Comparison of ENCODE assay signal across 8 cellular contexts in genomic region chr13:99894835-99895427, GRCh38.
DNase-seq lines count a peak whose midpoint lies in the region; ATAC-seq and TF ChIP-seq lines count a peak whose summit lies in the region.

No MANE protein-coding gene starts in this region.

- no peaks in the 10 kb centered on the region for H3K36me3 Mint-ChIP-seq in activated CD4-positive, alpha-beta memory T cell treated with anti-CD3 and anti-CD28 coated beads, Interleukin-2, amount 10 ng/mL, durations not matched to agents 7 days and 5 days (ENCODE audit: low read depth)
- peaks cover 4% of the 10 kb centered on the region for H3K36me3 Mint-ChIP-seq in glutamatergic neuron (ENCODE audit: unreplicated experiment)

- H3K27ac Mint-ChIP-seq in activated CD4-positive, alpha-beta memory T cell treated with anti-CD3 and anti-CD28 coated beads, Interleukin-2, amount 10 ng/mL, durations not matched to agents 7 days and 5 days = no peak overlapping the region
- H3K27ac Mint-ChIP-seq in glutamatergic neuron (ENCODE audit: unreplicated experiment) = no peak overlapping the region

- peak overlapping the region; percentile 6 for H3K4me3 ChIP-seq in GM12875 (ENCODE audit: low read depth, low read length)
- H3K4me3 ChIP-seq in skeletal muscle tissue (ENCODE audit: low read length in 3 of 3) = peak overlapping the region; percentile 10 to 54 (median 45)

- no peak for ATAC-seq in HG02973 (IDR thresholded peaks at IDR 0.05; ENCODE audit: unreplicated experiment)
- ATAC-seq in activated CD4-positive, CD25-positive, alpha-beta regulatory T cell treated with anti-CD3 and anti-CD28 coated beads, Interleukin-2, amount 50 U/mL, for 24 hours = no peak

- H3K4me3 Mint-ChIP-seq in activated CD4-positive, alpha-beta memory T cell treated with anti-CD3 and anti-CD28 coated beads, Interleukin-2, amount 10 ng/mL, durations not matched to agents 7 days and 5 days = peak overlapping the region; percentile 58
- peak overlapping the region; percentile 74 for H3K4me3 Mint-ChIP-seq in glutamatergic neuron (ENCODE audit: unreplicated experiment)

- peak overlapping the region in 1 of 3 donors; percentile 8 for H3K9ac ChIP-seq in skeletal muscle tissue (ENCODE audit: low read depth in 1 of 3, low read length in 3 of 3)

- peaks cover 0 to 8% (median 8%) of the 10 kb centered on the region in 3 donors for H3K4me1 ChIP-seq in skeletal muscle tissue (ENCODE audit: control insufficient read depth in 3 of 3, insufficient read depth in 3 of 3, low read length in 3 of 3)

- peaks cover 8% of the 10 kb centered on the region for H3K4me1 Mint-ChIP-seq in activated CD4-positive, alpha-beta memory T cell treated with anti-CD3 and anti-CD28 coated beads, Interleukin-2, amount 10 ng/mL, durations not matched to agents 7 days and 5 days
- H3K4me1 Mint-ChIP-seq in glutamatergic neuron (ENCODE audit: low read depth, unreplicated experiment) = peaks cover 12% of the 10 kb centered on the region

- H3K27ac ChIP-seq in skeletal muscle tissue (ENCODE audit: low read depth, low read length) = no peak overlapping the region

- no peaks in the 10 kb centered on the region for H3K9me3 ChIP-seq in skeletal muscle tissue (ENCODE audit: control insufficient read depth in 3 of 3, low read length in 3 of 3)

- POLR2A ChIA-PET in activated CD4-positive, alpha-beta memory T cell treated with anti-CD3 and anti-CD28 coated beads, Interleukin-2, amount 10 ng/mL, durations not matched to agents 7 days and 5 days (lab: Charles Lee) = interaction anchor here (1.5 kb wide), 1 partner anchor 238 kb away, joined by 6 read pairs; no protein-coding TSS in a partner anchor

- H3K9me3 Mint-ChIP-seq in activated CD4-positive, alpha-beta memory T cell treated with anti-CD3 and anti-CD28 coated beads, Interleukin-2, amount 10 ng/mL, durations not matched to agents 7 days and 5 days = no peaks in the 10 kb centered on the region
- H3K9me3 Mint-ChIP-seq in glutamatergic neuron (ENCODE audit: unreplicated experiment) = peaks cover 3% of the 10 kb centered on the region

- CTCF ChIA-PET in activated CD4-positive, alpha-beta memory T cell treated with anti-CD3 and anti-CD28 coated beads, Interleukin-2, amount 10 ng/mL, durations not matched to agents 7 days and 5 days (lab: Charles Lee) = interaction anchor here (0.5 kb wide), 1 partner anchor 340 kb away, joined by 3 read pairs; no protein-coding TSS in a partner anchor

- peaks cover 66% of the 10 kb centered on the region for H3K27me3 Mint-ChIP-seq in activated CD4-positive, alpha-beta memory T cell treated with anti-CD3 and anti-CD28 coated beads, Interleukin-2, amount 10 ng/mL, durations not matched to agents 7 days and 5 days
- peaks cover 20% of the 10 kb centered on the region for H3K27me3 Mint-ChIP-seq in glutamatergic neuron (ENCODE audit: unreplicated experiment)

- no peaks in the 10 kb centered on the region for H3K36me3 ChIP-seq in skeletal muscle tissue (ENCODE audit: control insufficient read depth in 3 of 3, insufficient read depth in 3 of 3, low read length in 3 of 3)

- no peak for DNase-seq in activated CD4-positive, alpha-beta memory T cell treated with anti-CD3 and anti-CD28 coated beads, Interleukin-2, amount 10 ng/mL, durations not matched to agents 7 days and 5 days
- DNase-seq in glutamatergic neuron (no peak), NCI-H446 (lab: John Stamatoyannopoulos, UW) (no peak)
- DNase-seq in activated effector memory CD4-positive, alpha-beta T cell treated with Interleukin-2 at 50 U/mL for 16 hours = no peak

- H3K27me3 ChIP-seq in skeletal muscle tissue (ENCODE audit: control insufficient read depth in 3 of 3, insufficient read depth in 3 of 3, low read length in 3 of 3) = peaks cover 56 to 60% (median 57%) of the 10 kb centered on the region in 3 donors

- TF ChIP-seq CTCF in GM12875 (IDR thresholded peaks at IDR 0.05; ENCODE audit: borderline replicate concordance, insufficient read depth, low read depth, low read length) (no peak), glutamatergic neuron (IDR thresholded peaks at IDR 0.05; ENCODE audit: partially characterized antibody, unreplicated experiment) (no peak)
